3 cellular contexts compared by ENCODE assay signal in the genomic region with DNA sequence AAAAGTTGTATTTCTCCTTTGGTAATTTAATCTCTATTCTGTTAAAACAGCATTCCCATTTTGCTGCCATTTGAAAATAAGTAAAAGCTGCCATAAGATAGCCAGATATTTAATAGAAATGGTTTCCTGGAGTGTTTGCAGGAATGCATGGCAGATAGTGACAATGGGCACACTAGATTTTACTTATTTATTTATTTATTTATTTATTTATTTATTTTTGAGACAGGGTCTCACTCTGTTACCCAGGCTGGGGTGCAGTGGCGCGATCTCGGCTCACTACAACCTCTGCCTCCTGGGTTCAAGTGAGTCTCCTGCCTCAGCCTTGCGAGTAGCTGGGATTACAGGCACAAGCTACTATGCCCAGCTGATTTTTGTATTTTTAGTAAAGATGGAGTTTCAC. TPM values are rescaled to one million over a fixed set of nuclear protein-coding genes. Genes with fewer than 3 reads are reported as not detected.
"Had no signal": no experiment of that assay in that cellular context is flagged by ENCODE, and none has a peak within 500 bp of the region (broad histone marks: within the 10 kb centered on the region; RNA-seq: fewer than 3 reads in every experiment).

No MANE protein-coding gene starts in this region.

RNA-seq across cellular contexts. Expression of a gene that starts 13.2 kb away (rescaled TPM):
- total RNA-seq: lung microvascular endothelial cell, mononuclear cell, myocyte had no signal
